In the genomic region with DNA sequence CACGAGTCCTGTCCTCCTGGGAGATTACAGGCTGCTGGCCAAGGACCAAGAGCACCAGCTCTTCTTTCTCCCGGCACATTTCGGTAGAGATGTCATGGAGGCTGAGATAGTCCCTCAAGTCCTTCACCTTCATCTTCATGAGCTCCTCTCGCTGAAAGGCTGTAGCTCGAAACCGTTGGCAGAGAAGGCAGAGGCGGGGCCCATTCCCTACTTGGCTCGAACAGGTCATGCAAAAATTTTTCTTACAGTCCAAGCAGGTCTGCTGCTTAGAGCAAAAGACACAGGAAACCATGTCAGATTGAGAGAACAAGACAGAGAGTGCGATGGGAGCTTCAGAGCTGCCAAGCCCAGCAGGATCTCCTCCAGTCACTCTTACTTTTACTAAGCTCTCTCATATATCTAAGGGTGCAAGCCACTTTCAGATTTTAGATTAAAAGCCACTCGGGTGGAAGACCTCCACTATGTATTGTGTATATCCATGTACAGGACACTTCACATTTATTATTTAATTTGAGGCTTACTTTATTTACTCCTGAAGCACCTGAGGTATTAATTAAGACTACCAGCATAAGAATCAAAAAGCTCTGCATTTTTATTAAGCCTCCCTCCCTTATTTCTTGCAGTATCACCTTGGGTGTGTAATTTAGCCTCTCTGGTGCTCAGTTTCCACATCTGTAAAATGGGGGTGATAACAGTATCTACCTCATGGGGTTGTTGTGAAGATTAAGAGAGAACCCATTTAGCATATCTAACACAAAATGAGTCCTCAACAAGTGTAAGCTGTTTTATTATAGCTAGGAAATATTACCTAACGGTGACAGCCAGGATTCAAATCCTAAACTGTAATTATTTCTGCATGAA, we compare ENCODE assay signal across 1 cellular context.
TF ChIP-seq lines count a peak whose summit lies in the region.

No MANE protein-coding gene starts in this region.

TF ChIP-seq in IMR-90, 13 proteins besides CTCF, POLR2A, EP300 and RAD21:
- TF ChIP-seq SMC3 (IDR thresholded peaks at IDR 0.05; ENCODE audit: low read depth, low read length) (no peak), MAZ (IDR thresholded peaks at IDR 0.05; ENCODE audit: borderline replicate concordance, low read depth, low read length) (no peak), NFE2L2 (IDR thresholded peaks at IDR 0.05; ENCODE audit: low read depth, low read length) (no peak), BHLHE40 (IDR thresholded peaks at IDR 0.05; ENCODE audit: low read depth, low read length) (no peak), CEBPB (IDR thresholded peaks at IDR 0.05; ENCODE audit: low read depth, low read length) (no peak), MAFK (IDR thresholded peaks at IDR 0.05; ENCODE audit: low read depth, low read length) (no peak), CHD1 (IDR thresholded peaks at IDR 0.05; ENCODE audit: low read depth, low read length) (no peak), RFX5 (IDR thresholded peaks at IDR 0.05; ENCODE audit: low read depth, low read length) (no peak), RCOR1 (IDR thresholded peaks at IDR 0.05; ENCODE audit: insufficient replicate concordance, low read length) (no peak), MXI1 (IDR thresholded peaks at IDR 0.05; ENCODE audit: borderline replicate concordance, low read depth, low read length) (no peak), FOS (IDR thresholded peaks at IDR 0.05; ENCODE audit: low read depth, low read length) (no peak)
- TF ChIP-seq, protein P1, sequence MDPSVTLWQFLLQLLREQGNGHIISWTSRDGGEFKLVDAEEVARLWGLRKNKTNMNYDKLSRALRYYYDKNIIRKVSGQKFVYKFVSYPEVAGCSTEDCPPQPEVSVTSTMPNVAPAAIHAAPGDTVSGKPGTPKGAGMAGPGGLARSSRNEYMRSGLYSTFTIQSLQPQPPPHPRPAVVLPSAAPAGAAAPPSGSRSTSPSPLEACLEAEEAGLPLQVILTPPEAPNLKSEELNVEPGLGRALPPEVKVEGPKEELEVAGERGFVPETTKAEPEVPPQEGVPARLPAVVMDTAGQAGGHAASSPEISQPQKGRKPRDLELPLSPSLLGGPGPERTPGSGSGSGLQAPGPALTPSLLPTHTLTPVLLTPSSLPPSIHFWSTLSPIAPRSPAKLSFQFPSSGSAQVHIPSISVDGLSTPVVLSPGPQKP (IDR thresholded peaks at IDR 0.05; ENCODE audit: borderline replicate concordance, low read depth, low read length) = no peak
- TF ChIP-seq, protein P2, sequence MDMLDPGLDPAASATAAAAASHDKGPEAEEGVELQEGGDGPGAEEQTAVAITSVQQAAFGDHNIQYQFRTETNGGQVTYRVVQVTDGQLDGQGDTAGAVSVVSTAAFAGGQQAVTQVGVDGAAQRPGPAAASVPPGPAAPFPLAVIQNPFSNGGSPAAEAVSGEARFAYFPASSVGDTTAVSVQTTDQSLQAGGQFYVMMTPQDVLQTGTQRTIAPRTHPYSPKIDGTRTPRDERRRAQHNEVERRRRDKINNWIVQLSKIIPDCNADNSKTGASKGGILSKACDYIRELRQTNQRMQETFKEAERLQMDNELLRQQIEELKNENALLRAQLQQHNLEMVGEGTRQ (IDR thresholded peaks at IDR 0.05; ENCODE audit: low read depth, low read length) = no peak
